ENCODE assay signal across 14 cellular contexts in genomic region chr4:148116264-148116663, GRCh38.
DNase-seq lines count a peak whose midpoint lies in the region; ATAC-seq and TF ChIP-seq lines count a peak whose summit lies in the region.
"Had no signal": no experiment of that assay in that cellular context is flagged by ENCODE, and none has a peak within 500 bp of the region (broad histone marks: within the 10 kb centered on the region; RNA-seq: fewer than 3 reads in every experiment).

No MANE protein-coding gene starts in this region.

- WGBS in SK-N-SH (ENCODE audit: low lambda C conversion rate), result 6% methylated on average over 2 of the region's 2 CpGs

- no peak overlapping the region for H2AFZ ChIP-seq in SK-N-SH (ENCODE audit: low read depth)

- no peak for ATAC-seq in activated T-helper 17 cell treated with anti-CD3 and anti-CD28 coated beads, Interleukin-2, amount 50 U/mL, for 72 hours (replicated peaks)
- ATAC-seq: A549; activated naive CD4-positive, alpha-beta T cell treated with anti-CD3 and anti-CD28 coated beads, Interleukin-2, amount 50 U/mL, for 72 hours had no signal

- H3K4me1 Mint-ChIP-seq in endothelial cell (ENCODE audit: unreplicated experiment), result no peaks in the 10 kb centered on the region
- peaks cover 10% of the 10 kb centered on the region for H3K4me1 Mint-ChIP-seq in activated T-helper 17 cell treated with anti-CD3 and anti-CD28 coated beads, Interleukin-2, amount 50 U/mL, for 72 hours

- H3K27me3 ChIP-seq in SK-N-SH (ENCODE audit: insufficient read depth), result no peaks in the 10 kb centered on the region
- H3K27me3 ChIP-seq: sigmoid colon had no signal

- peaks cover 11% of the 10 kb centered on the region for H3F3A ChIP-seq in SK-N-SH (replicated peaks; ENCODE audit: insufficient read depth)

- no peak overlapping the region for H3K9ac ChIP-seq in SK-N-SH

- no peaks in the 10 kb centered on the region for H3K36me3 ChIP-seq in SK-N-SH (replicated peaks in 1 of 2; ENCODE audit: control insufficient read depth in 1 of 2, insufficient read depth in 2 of 2, low read length in 1 of 2)

- no peak overlapping the region for H3K4me3 Mint-ChIP-seq in endothelial cell (ENCODE audit: unreplicated experiment)
- no peak overlapping the region for H3K4me3 Mint-ChIP-seq in activated T-helper 17 cell treated with anti-CD3 and anti-CD28 coated beads, Interleukin-2, amount 50 U/mL, for 72 hours
- H3K4me3 Mint-ChIP-seq: activated CD4-positive, alpha-beta memory T cell treated with anti-CD3 and anti-CD28 coated beads for 36 hours had no signal

- no peaks in the 10 kb centered on the region for H3K9me3 Mint-ChIP-seq in endothelial cell (ENCODE audit: unreplicated experiment)
- H3K9me3 Mint-ChIP-seq in activated T-helper 17 cell treated with anti-CD3 and anti-CD28 coated beads, Interleukin-2, amount 50 U/mL, for 72 hours, result no peaks in the 10 kb centered on the region
- H3K9me3 Mint-ChIP-seq: activated CD4-positive, alpha-beta memory T cell treated with anti-CD3 and anti-CD28 coated beads for 36 hours; activated naive CD4-positive, alpha-beta T cell treated with anti-CD3 and anti-CD28 coated beads, Interleukin-2, amount 50 U/mL, for 72 hours had no signal

- H3K4me1 ChIP-seq in SK-N-SH (ENCODE audit: control insufficient read depth in 1 of 2, insufficient read depth in 2 of 2, low read depth in 1 of 2, low read length in 1 of 2), result peaks cover 10% of the 10 kb centered on the region in 2 experiments; a peak in 3 of 4 replicates
- H3K4me1 ChIP-seq: A549 had no signal

- no peaks in the 10 kb centered on the region for H3K36me3 Mint-ChIP-seq in endothelial cell (ENCODE audit: low read depth, unreplicated experiment)
- peaks cover 70% of the 10 kb centered on the region for H3K36me3 Mint-ChIP-seq in activated T-helper 17 cell treated with anti-CD3 and anti-CD28 coated beads, Interleukin-2, amount 50 U/mL, for 72 hours (ENCODE audit: low read depth)

- H4K20me1 ChIP-seq in SK-N-SH (ENCODE audit: insufficient read depth), result no peaks in the 10 kb centered on the region

- peak overlapping the region; percentile 7; the same call in 1 of the 2 replicates for H3K4me2 ChIP-seq in SK-N-SH
- H3K4me2 ChIP-seq: A549 had no signal

- no peaks in the 10 kb centered on the region for H3K9me3 ChIP-seq in SK-N-SH
- H3K9me3 ChIP-seq: A549, sigmoid colon had no signal

- CTCF ChIA-PET in SK-N-SH (lab: Yijun Ruan, JAX), result interaction anchor here (0.9 kb wide), 1 partner anchor 9 kb away, joined by 4 read pairs; no protein-coding TSS in a partner anchor

- H3K79me2 ChIP-seq in SK-N-SH (ENCODE audit: insufficient read depth), result no peaks in the 10 kb centered on the region

- H3K27me3 Mint-ChIP-seq in endothelial cell (ENCODE audit: unreplicated experiment), result peaks cover 1% of the 10 kb centered on the region
- H3K27me3 Mint-ChIP-seq in activated T-helper 17 cell treated with anti-CD3 and anti-CD28 coated beads, Interleukin-2, amount 50 U/mL, for 72 hours, result no peaks in the 10 kb centered on the region
- H3K27me3 Mint-ChIP-seq: activated CD4-positive, alpha-beta memory T cell treated with anti-CD3 and anti-CD28 coated beads for 36 hours had no signal

- POLR2A ChIA-PET in SK-N-SH (lab: Yijun Ruan, JAX), result no interaction called here

- DNase-seq in NCI-H2171 (lab: John Stamatoyannopoulos, UW) (peak; percentile 8), NCI-H2171 treated with DMSO at 0.1 percent for 48 hours (lab: John Stamatoyannopoulos, UW) (no peak), SK-N-SH (no peak), foreskin fibroblast (peak; percentile 4 to 77), superior temporal gyrus (ENCODE audit: extremely low spot score) (peak; percentile 29), NCI-H146 treated with DMSO at 0.1 percent for 48 hours (lab: John Stamatoyannopoulos, UW; ENCODE audit: unreplicated experiment) (no peak), endothelial cell (ENCODE audit: low spot score) (no peak)
- DNase-seq: activated CD4-positive, alpha-beta memory T cell treated with anti-CD3 and anti-CD28 coated beads for 36 hours; DMS79; sigmoid colon; T-helper 9 cell had no signal

- H3K4me3 ChIP-seq in SK-N-SH (ENCODE audit: low read depth in 2 of 2, low read length in 1 of 2) (no peak overlapping the region), foreskin fibroblast (ENCODE audit: low read depth in 1 of 2, low read length in 2 of 2) (no peak overlapping the region)
- H3K4me3 ChIP-seq: A549, sigmoid colon had no signal

- H3K27ac ChIP-seq in SK-N-SH (ENCODE audit: low read depth in 2 of 2, low read length in 1 of 2), result no peak overlapping the region; a peak in 1 of 4 replicates
- H3K27ac ChIP-seq: A549, sigmoid colon had no signal

- H3K27ac Mint-ChIP-seq in endothelial cell (ENCODE audit: unreplicated experiment), result no peak overlapping the region
- H3K27ac Mint-ChIP-seq in activated T-helper 17 cell treated with anti-CD3 and anti-CD28 coated beads, Interleukin-2, amount 50 U/mL, for 72 hours, result no peak overlapping the region
- H3K27ac Mint-ChIP-seq: activated CD4-positive, alpha-beta memory T cell treated with anti-CD3 and anti-CD28 coated beads for 36 hours; activated naive CD4-positive, alpha-beta T cell treated with anti-CD3 and anti-CD28 coated beads, Interleukin-2, amount 50 U/mL, for 72 hours had no signal

- TF ChIP-seq EP300 in SK-N-SH (IDR thresholded peaks at IDR 0.05; ENCODE audit: borderline replicate concordance in 1 of 2, low read depth in 1 of 2, low read length in 1 of 2), result 0 out of 4 replicates have a peak, but pooled peaks of 1 of the 2 experiments have one; percentile 23

- no peaks in the 10 kb centered on the region for H3K9me2 ChIP-seq in SK-N-SH

- TF ChIP-seq CTCF in SK-N-SH (IDR thresholded peaks at IDR 0.05) (no peak), foreskin fibroblast (IDR thresholded peaks at IDR 0.05; ENCODE audit: low read depth, low read length) (no peak), endothelial cell (IDR thresholded peaks at IDR 0.05; ENCODE audit: unreplicated experiment) (no peak)

- no peak for TF ChIP-seq RAD21 in SK-N-SH (IDR thresholded peaks at IDR 0.05; ENCODE audit: low read length)

TF ChIP-seq in SK-N-SH, 30 proteins besides CTCF, POLR2A, EP300 and RAD21 (continues in another document):
- TF ChIP-seq, protein P1, sequence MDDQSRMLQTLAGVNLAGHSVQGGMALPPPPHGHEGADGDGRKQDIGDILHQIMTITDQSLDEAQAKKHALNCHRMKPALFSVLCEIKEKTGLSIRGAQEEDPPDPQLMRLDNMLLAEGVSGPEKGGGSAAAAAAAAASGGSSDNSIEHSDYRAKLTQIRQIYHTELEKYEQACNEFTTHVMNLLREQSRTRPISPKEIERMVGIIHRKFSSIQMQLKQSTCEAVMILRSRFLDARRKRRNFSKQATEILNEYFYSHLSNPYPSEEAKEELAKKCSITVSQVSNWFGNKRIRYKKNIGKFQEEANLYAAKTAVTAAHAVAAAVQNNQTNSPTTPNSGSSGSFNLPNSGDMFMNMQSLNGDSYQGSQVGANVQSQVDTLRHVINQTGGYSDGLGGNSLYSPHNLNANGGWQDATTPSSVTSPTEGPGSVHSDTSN (IDR thresholded peaks at IDR 0.05), result peak; percentile 21; the same call in 1 of the 2 replicates
- TF ChIP-seq MAX (IDR thresholded peaks at IDR 0.05; ENCODE audit: low read depth) (no peak), RXRA (IDR thresholded peaks at IDR 0.05; ENCODE audit: borderline replicate concordance, low read depth) (no peak), FOSL2 (IDR thresholded peaks at IDR 0.05; ENCODE audit: borderline replicate concordance, low read depth) (no peak), FOXJ3 (CRISPR knock-in tag; IDR thresholded peaks at IDR 0.05) (no peak), IRF3 (IDR thresholded peaks at IDR 0.05; ENCODE audit: low read depth, low read length) (no peak), MXI1 (IDR thresholded peaks at IDR 0.05; ENCODE audit: low read depth, low read length) (no peak), TEAD4 (IDR thresholded peaks at IDR 0.05; ENCODE audit: borderline replicate concordance, insufficient read depth) (no peak), CHD2 (IDR thresholded peaks at IDR 0.05; ENCODE audit: low read length, partially characterized antibody) (no peak), RFX5 (IDR thresholded peaks at IDR 0.05; ENCODE audit: low read length) (no peak), SIN3A (IDR thresholded peaks at IDR 0.05; ENCODE audit: borderline replicate concordance, low read depth, low read length) (no peak), RCOR1 (IDR thresholded peaks at IDR 0.05; ENCODE audit: low read length) (no peak)

Comparison
In these comparisons a context has a peak if more than half of its experiments do, and no peak if none do; other contexts are left out.
1. DNase-seq: peak in NCI-H2171 (single experiment), foreskin fibroblast (2 of 2) and superior temporal gyrus (single experiment); none in NCI-H2171 treated with DMSO at 0.1 percent for 48 hours (single experiment), SK-N-SH (single experiment), NCI-H146 treated with DMSO at 0.1 percent for 48 hours (single experiment) and endothelial cell (single experiment).